In genomic region chr12:24595652-24596235, GRCh38 we compare ENCODE assay signal across 11 cellular contexts.
DNase-seq lines count a peak whose midpoint lies in the region; ATAC-seq and TF ChIP-seq lines count a peak whose summit lies in the region.
"Had no signal": no experiment of that assay in that cellular context is flagged by ENCODE, and none has a peak within 500 bp of the region (broad histone marks: within the 10 kb centered on the region; RNA-seq: fewer than 3 reads in every experiment).

No MANE protein-coding gene starts in this region.

- CTCF ChIA-PET in Caco-2 (lab: Charles Lee) (no interaction called here), WTC11 (lab: Charles Lee) (no interaction called here)

- H3K9me3 Mint-ChIP-seq in Caco-2 (ENCODE audit: unreplicated experiment) (no peaks in the 10 kb centered on the region), WTC11 (no peaks in the 10 kb centered on the region)

- ATAC-seq in WTC11: peak; percentile 63; the same call in 1 of the 2 replicates

- no TSS peak for BruUV-seq in Caco-2 (replicated peaks; lab: Mats Ljungman, UMichigan)

- H3K4me3 Mint-ChIP-seq in Caco-2 (ENCODE audit: unreplicated experiment): no peak overlapping the region
- no peak overlapping the region for H3K4me3 Mint-ChIP-seq in WTC11

- no peaks in the 10 kb centered on the region for H3K27me3 Mint-ChIP-seq in Caco-2 (ENCODE audit: insufficient read depth, unreplicated experiment)
- no peaks in the 10 kb centered on the region for H3K27me3 Mint-ChIP-seq in WTC11 (ENCODE audit: low read depth)

- POLR2A ChIA-PET in Caco-2 (lab: Charles Lee): no interaction called here
- POLR2A ChIA-PET in WTC11 (lab: Charles Lee): no interaction called here

- no peak overlapping the region for H3K27ac ChIP-seq in stomach
- H3K27ac ChIP-seq: vagina had no signal

- H3K36me3 ChIP-seq in Caco-2 (ENCODE audit: control insufficient read depth, insufficient read depth, low read length): no peaks in the 10 kb centered on the region
- H3K36me3 ChIP-seq in stomach: no peaks in the 10 kb centered on the region
- H3K36me3 ChIP-seq: vagina had no signal

- TF ChIP-seq POLR2A in stomach (IDR thresholded peaks at IDR 0.05): no peak

- no peaks in the 10 kb centered on the region for H3K9me3 ChIP-seq in Caco-2
- no peaks in the 10 kb centered on the region for H3K9me3 ChIP-seq in stomach
- H3K9me3 ChIP-seq: vagina had no signal

- no peak overlapping the region for H3K27ac Mint-ChIP-seq in Caco-2 (ENCODE audit: unreplicated experiment)
- no peak overlapping the region for H3K27ac Mint-ChIP-seq in WTC11

- intact Hi-C loops in Caco-2 (cut with micrococcal nuclease; ENCODE audit: unreplicated experiment): loop anchor here (2.0 to 10.0 kb wide), 5 partner anchors 31 to 583 kb away; no protein-coding TSS in a partner anchor
- intact Hi-C loops in stomach (cut with DNase I; ENCODE audit: low total_unique reads): no loop called here

- TF ChIP-seq EP300 in stomach (IDR thresholded peaks at IDR 0.05): no peak

- H3K4me3 ChIP-seq in Caco-2 (ENCODE audit: low read depth, low read length): no peak overlapping the region
- H3K4me3 ChIP-seq in stomach: no peak overlapping the region
- H3K4me3 ChIP-seq: vagina had no signal

- H3K36me3 Mint-ChIP-seq in Caco-2 (ENCODE audit: insufficient read depth, unreplicated experiment): no peaks in the 10 kb centered on the region
- no peaks in the 10 kb centered on the region for H3K36me3 Mint-ChIP-seq in WTC11

- H3K27me3 ChIP-seq in Caco-2 (replicated peaks; ENCODE audit: control insufficient read depth, insufficient read depth, low read length) (no peaks in the 10 kb centered on the region), stomach (no peaks in the 10 kb centered on the region)
- H3K27me3 ChIP-seq: vagina had no signal

- H3K4me1 Mint-ChIP-seq in Caco-2 (ENCODE audit: low read depth, unreplicated experiment): peaks cover 18% of the 10 kb centered on the region
- peaks cover 27% of the 10 kb centered on the region for H3K4me1 Mint-ChIP-seq in WTC11

- TF ChIP-seq CTCF in Caco-2 (IDR thresholded peaks at IDR 0.05; ENCODE audit: insufficient read depth in 1 of 2, low read depth in 1 of 2, low read length in 1 of 2, severe bottlenecking in 1 of 2, unreplicated experiment in 1 of 2): peak; percentile 51 to 76
- 0 out of 2 replicates have a peak, but pooled peaks have one; percentile 35 for TF ChIP-seq CTCF in WTC11 (IDR thresholded peaks at IDR 0.05)
- TF ChIP-seq CTCF in stomach (IDR thresholded peaks at IDR 0.05): peak in 3 of 7 experiments; percentile 10 to 35 (median 12)

- peak in 1 of 2 experiments; percentile 62 for DNase-seq in Caco-2
- DNase-seq in HT-29 (ENCODE audit: low spot score): peak; percentile 42
- DNase-seq in WTC11 (ENCODE audit: low spot score): no peak
- DNase-seq in left kidney (ENCODE audit: low read depth, low spot score): peak; percentile 8
- no peak for DNase-seq in GM03348 (ENCODE audit: low spot score)
- DNase-seq in hepatic stellate cell (ENCODE audit: low spot score): no peak
- DNase-seq in NCI-H524 treated with DMSO at 0.1 percent for 48 hours (lab: John Stamatoyannopoulos, UW): no peak
- no peak for DNase-seq in stomach
- DNase-seq: central memory CD4-positive, alpha-beta T cell; hippocampal formation had no signal

- H3K4me1 ChIP-seq in Caco-2: no peaks in the 10 kb centered on the region; the same call in 1 of the 2 replicates
- H3K4me1 ChIP-seq in stomach: no peaks in the 10 kb centered on the region
- H3K4me1 ChIP-seq: vagina had no signal

- WGBS in stomach, 5 donors: 50 to 72% (median 63%) methylated on average over 3 of the region's 3 CpGs

TF ChIP-seq in WTC11, 78 proteins besides CTCF, POLR2A, EP300 and RAD21:
- TF ChIP-seq TEAD4 (CRISPR knock-in tag; IDR thresholded peaks at IDR 0.05) (no peak), MYBL2 (CRISPR knock-in tag; IDR thresholded peaks at IDR 0.05) (no peak), FOXP1 (CRISPR knock-in tag; IDR thresholded peaks at IDR 0.05; ENCODE audit: borderline replicate concordance) (no peak), CREB1 (CRISPR knock-in tag; IDR thresholded peaks at IDR 0.05) (no peak), CREM (CRISPR knock-in tag; IDR thresholded peaks at IDR 0.05) (no peak), E2F1 (CRISPR knock-in tag; IDR thresholded peaks at IDR 0.05) (no peak), TCF7 (CRISPR knock-in tag; IDR thresholded peaks at IDR 0.05; ENCODE audit: low read depth) (no peak), NR3C1 (CRISPR knock-in tag; conservative IDR thresholded peaks at IDR 0.05; ENCODE audit: low read depth) (no peak), ZSCAN18 (CRISPR knock-in tag; IDR thresholded peaks at IDR 0.05) (no peak), CBFB (CRISPR knock-in tag; IDR thresholded peaks at IDR 0.05; ENCODE audit: low read depth) (no peak), GRHL2 (CRISPR knock-in tag; IDR thresholded peaks at IDR 0.05; ENCODE audit: insufficient replicate concordance, severe bottlenecking) (no peak), EMX1 (CRISPR knock-in tag; IDR thresholded peaks at IDR 0.05) (no peak), JUN (CRISPR knock-in tag; IDR thresholded peaks at IDR 0.05) (no peak), ELF4 (CRISPR knock-in tag; IDR thresholded peaks at IDR 0.05; ENCODE audit: low read depth) (no peak), ZBTB21 (CRISPR knock-in tag; IDR thresholded peaks at IDR 0.05; ENCODE audit: borderline replicate concordance) (no peak), IRF2 (CRISPR knock-in tag; IDR thresholded peaks at IDR 0.05; ENCODE audit: borderline replicate concordance, low read depth) (no peak), ZNF138 (CRISPR knock-in tag; conservative IDR thresholded peaks at IDR 0.05) (no peak), ETV6 (CRISPR knock-in tag; IDR thresholded peaks at IDR 0.05) (no peak), ZNF425 (CRISPR knock-in tag; conservative IDR thresholded peaks at IDR 0.05) (no peak)
- TF ChIP-seq, protein P1, sequence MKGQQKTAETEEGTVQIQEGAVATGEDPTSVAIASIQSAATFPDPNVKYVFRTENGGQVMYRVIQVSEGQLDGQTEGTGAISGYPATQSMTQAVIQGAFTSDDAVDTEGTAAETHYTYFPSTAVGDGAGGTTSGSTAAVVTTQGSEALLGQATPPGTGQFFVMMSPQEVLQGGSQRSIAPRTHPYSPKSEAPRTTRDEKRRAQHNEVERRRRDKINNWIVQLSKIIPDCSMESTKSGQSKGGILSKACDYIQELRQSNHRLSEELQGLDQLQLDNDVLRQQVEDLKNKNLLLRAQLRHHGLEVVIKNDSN (CRISPR knock-in tag; IDR thresholded peaks at IDR 0.05): no peak

Comparison
In these comparisons a context has a peak if more than half of its experiments do, and no peak if none do; other contexts are left out.
1. DNase-seq: peak in HT-29 (single experiment) and left kidney (single experiment); none in WTC11 (single experiment), GM03348 (single experiment), hepatic stellate cell (single experiment), NCI-H524 treated with DMSO at 0.1 percent for 48 hours (single experiment) and stomach (single experiment).